In genomic region chr20:63479695-63480419, GRCh38 we compare ENCODE assay signal across 13 cellular contexts. TPM values are rescaled to one million over a fixed set of nuclear protein-coding genes. Genes with fewer than 3 reads are reported as not detected.
"Had no signal": no experiment of that assay in that cellular context is flagged by ENCODE, and none has a peak within 500 bp of the region (broad histone marks: within the 10 kb centered on the region; RNA-seq: fewer than 3 reads in every experiment).

No MANE protein-coding gene starts in this region.

RNA-seq across cellular contexts. Expression of gene KCNQ2, which starts 7.4 kb away (rescaled TPM):
- total RNA-seq: dermis blood vessel endothelial cell; endothelial cell of umbilical vein; epithelial cell of proximal tubule; fibroblast of lung; foreskin keratinocyte; left lobe of liver; liver; natural killer cell treated with Interleukin-12 subunit alpha and Interleukin-12 subunit beta and Interleukin-15 and Interleukin-18, amount 100 ng/mL, for 72 hours; osteocyte; right atrium auricular region; sciatic nerve had no signal

RNA-seq across cellular contexts. Expression of gene PTK6, which starts 57.3 kb away (rescaled TPM):
- total RNA-seq: epithelial cell of proximal tubule, neural crest cell, right atrium auricular region, smooth muscle cell had no signal
